ENCODE assay signal across 14 cellular contexts in the genomic region with DNA sequence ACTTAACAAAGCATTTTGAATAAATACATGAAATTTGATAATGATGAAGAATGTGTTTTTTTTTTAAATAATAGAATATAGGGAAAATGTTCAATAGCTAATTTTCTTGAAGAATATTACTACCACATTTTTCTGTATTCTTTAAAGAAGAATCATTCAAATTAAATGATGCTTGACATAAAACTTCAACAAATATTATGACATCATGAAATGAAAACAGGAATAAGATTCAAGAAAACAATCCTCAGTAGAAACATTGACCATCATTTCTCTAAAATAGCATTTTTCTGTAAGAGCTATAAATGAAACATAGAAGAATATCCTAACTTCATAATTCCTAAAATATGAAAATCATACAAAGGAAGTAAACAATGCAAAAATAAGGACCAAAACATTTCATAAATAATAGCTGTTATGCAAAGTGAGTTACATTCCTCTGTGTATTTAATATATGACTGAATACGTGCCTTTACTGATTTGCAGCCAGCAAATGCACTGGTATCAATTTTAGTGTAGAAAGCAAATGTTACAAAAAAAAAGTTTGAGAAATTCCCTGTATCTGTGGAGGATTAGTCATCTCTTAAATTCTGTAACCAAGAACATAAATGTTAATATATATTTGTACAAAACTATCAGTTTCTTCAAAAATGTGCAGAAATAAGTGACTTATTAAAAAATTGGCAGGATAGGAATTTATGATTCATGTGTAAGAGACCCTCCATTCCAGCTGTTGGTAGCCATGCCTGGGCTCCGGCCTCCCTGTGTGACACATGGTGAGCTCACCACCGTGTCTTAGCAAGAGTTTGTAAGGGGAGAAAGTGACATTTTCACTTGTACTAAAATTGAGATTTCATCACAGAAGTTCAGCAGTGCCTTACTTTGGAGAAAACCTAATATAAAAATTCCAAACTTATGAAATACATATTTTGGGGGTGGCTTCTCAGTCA. TPM values are rescaled to one million over a fixed set of nuclear protein-coding genes. Genes with fewer than 3 reads are reported as not detected.
DNase-seq lines count a peak whose midpoint lies in the region; ATAC-seq and TF ChIP-seq lines count a peak whose summit lies in the region.
"Had no signal": no experiment of that assay in that cellular context is flagged by ENCODE, and none has a peak within 500 bp of the region (broad histone marks: within the 10 kb centered on the region; RNA-seq: fewer than 3 reads in every experiment).

No MANE protein-coding gene starts in this region.

- H3K36me3 Mint-ChIP-seq in activated naive CD4-positive, alpha-beta T cell treated with anti-CD3 and anti-CD28 coated beads for 36 hours (ENCODE audit: low read depth), result no peaks in the 10 kb centered on the region
- H3K36me3 Mint-ChIP-seq in activated naive CD4-positive, alpha-beta T cell treated with anti-CD3 and anti-CD28 coated beads, Interleukin-2, amount 10 ng/mL, durations not matched to agents 7 days and 5 days, result no peaks in the 10 kb centered on the region
- H3K36me3 Mint-ChIP-seq: IgD-negative memory B cell; natural killer cell treated with Interleukin-12 subunit alpha and Interleukin-12 subunit beta and Interleukin-15 and Interleukin-18, amount 100 ng/mL, for 72 hours had no signal

- TF ChIP-seq CTCF in cardiac fibroblast (IDR thresholded peaks at IDR 0.05; ENCODE audit: low read depth, low read length) (no peak), ovary (IDR thresholded peaks at IDR 0.05) (no peak)

- H3K27me3 ChIP-seq in ovary, result no peaks in the 10 kb centered on the region
- H3K27me3 ChIP-seq: heart left ventricle had no signal

- CTCF ChIA-PET in activated naive CD4-positive, alpha-beta T cell treated with anti-CD3 and anti-CD28 coated beads for 36 hours (lab: Charles Lee), result interaction anchor here (0.6 kb wide), 1 partner anchor 16 kb away, joined by 3 read pairs; no protein-coding TSS in a partner anchor
- CTCF ChIA-PET in activated naive CD4-positive, alpha-beta T cell treated with anti-CD3 and anti-CD28 coated beads, Interleukin-2, amount 10 ng/mL, durations not matched to agents 7 days and 5 days (lab: Charles Lee), result interaction anchor here (1.6 kb wide), 1 partner anchor 234 kb away, joined by 5 read pairs; no protein-coding TSS in a partner anchor

- TF ChIP-seq POLR2A in ovary (IDR thresholded peaks at IDR 0.05), result no peak

- H3K4me3 Mint-ChIP-seq in activated naive CD4-positive, alpha-beta T cell treated with anti-CD3 and anti-CD28 coated beads for 36 hours, result no peak overlapping the region
- H3K4me3 Mint-ChIP-seq in activated naive CD4-positive, alpha-beta T cell treated with anti-CD3 and anti-CD28 coated beads, Interleukin-2, amount 10 ng/mL, durations not matched to agents 7 days and 5 days, result no peak overlapping the region
- H3K4me3 Mint-ChIP-seq: IgD-negative memory B cell; natural killer cell treated with Interleukin-12 subunit alpha and Interleukin-12 subunit beta and Interleukin-15 and Interleukin-18, amount 100 ng/mL, for 72 hours had no signal

- no peak overlapping the region for H3K4me3 ChIP-seq in cardiac fibroblast (replicated peaks in 1 of 2; ENCODE audit: low read depth in 2 of 2, low read length in 2 of 2)
- no peak overlapping the region for H3K4me3 ChIP-seq in ovary
- H3K4me3 ChIP-seq: heart left ventricle had no signal

- peak; percentile 55 for DNase-seq in activated naive CD4-positive, alpha-beta T cell treated with anti-CD3 and anti-CD28 coated beads for 36 hours
- no peak for DNase-seq in activated naive CD4-positive, alpha-beta T cell treated with anti-CD3 and anti-CD28 coated beads, Interleukin-2, amount 10 ng/mL, durations not matched to agents 7 days and 5 days
- DNase-seq in HT1080 (ENCODE audit: low read depth), result peak; percentile 88
- DNase-seq in cardiac fibroblast (ENCODE audit: low read depth in 2 of 2), result peak; percentile 50 to 95
- DNase-seq in stimulated activated CD8-positive, alpha-beta memory T cell treated with anti-CD3 and anti-CD28 coated beads, Interleukin-4, amount 100 ng/mL, for 48 hours, result peak; percentile 37
- no peak for DNase-seq in ovary
- DNase-seq in caudate nucleus (lab: John Stamatoyannopoulos, UW), result no peak
- DNase-seq: C1 segment of cervical spinal cord, H7, NCI-H2227 treated with DMSO at 0.1 percent for 48 hours had no signal

- peak overlapping the region; percentile 36 for H3K27ac Mint-ChIP-seq in activated naive CD4-positive, alpha-beta T cell treated with anti-CD3 and anti-CD28 coated beads for 36 hours
- H3K27ac Mint-ChIP-seq in activated naive CD4-positive, alpha-beta T cell treated with anti-CD3 and anti-CD28 coated beads, Interleukin-2, amount 10 ng/mL, durations not matched to agents 7 days and 5 days, result no peak overlapping the region
- H3K27ac Mint-ChIP-seq: IgD-negative memory B cell; natural killer cell treated with Interleukin-12 subunit alpha and Interleukin-12 subunit beta and Interleukin-15 and Interleukin-18, amount 100 ng/mL, for 72 hours had no signal

- WGBS in ovary, 3 donors, result 65 to 77% (median 69%) methylated on average over 3 of the region's 3 CpGs

- peaks cover 10% of the 10 kb centered on the region for H3K4me1 Mint-ChIP-seq in activated naive CD4-positive, alpha-beta T cell treated with anti-CD3 and anti-CD28 coated beads for 36 hours (ENCODE audit: low read depth)
- no peaks in the 10 kb centered on the region for H3K4me1 Mint-ChIP-seq in activated naive CD4-positive, alpha-beta T cell treated with anti-CD3 and anti-CD28 coated beads, Interleukin-2, amount 10 ng/mL, durations not matched to agents 7 days and 5 days
- H3K4me1 Mint-ChIP-seq: IgD-negative memory B cell had no signal

- H3K9me3 Mint-ChIP-seq in activated naive CD4-positive, alpha-beta T cell treated with anti-CD3 and anti-CD28 coated beads for 36 hours, result no peaks in the 10 kb centered on the region
- no peaks in the 10 kb centered on the region for H3K9me3 Mint-ChIP-seq in activated naive CD4-positive, alpha-beta T cell treated with anti-CD3 and anti-CD28 coated beads, Interleukin-2, amount 10 ng/mL, durations not matched to agents 7 days and 5 days
- H3K9me3 Mint-ChIP-seq: IgD-negative memory B cell; natural killer cell treated with Interleukin-12 subunit alpha and Interleukin-12 subunit beta and Interleukin-15 and Interleukin-18, amount 100 ng/mL, for 72 hours had no signal

- H3K9me3 ChIP-seq in ovary, result no peaks in the 10 kb centered on the region
- H3K9me3 ChIP-seq: heart left ventricle had no signal

- intact Hi-C loops in activated naive CD4-positive, alpha-beta T cell treated with anti-CD3 and anti-CD28 coated beads for 36 hours (cut with micrococcal nuclease), result loop anchor here (1.0 kb wide), 2 partner anchors 127 to 138 kb away; no protein-coding TSS in a partner anchor
- intact Hi-C loops in ovary (cut with DNase I), result no loop called here

- H3K4me1 ChIP-seq in ovary (ENCODE audit: insufficient read depth), result peaks cover 2% of the 10 kb centered on the region

- no peaks in the 10 kb centered on the region for H3K36me3 ChIP-seq in ovary
- H3K36me3 ChIP-seq: heart left ventricle had no signal

- no peak for ATAC-seq in HG03457 (IDR thresholded peaks at IDR 0.05; ENCODE audit: unreplicated experiment)

- H3K27ac ChIP-seq in ovary (no peak overlapping the region), caudate nucleus (ENCODE audit: low read depth, low read length) (no peak overlapping the region)
- H3K27ac ChIP-seq: heart left ventricle had no signal

- TF ChIP-seq EP300 in ovary (IDR thresholded peaks at IDR 0.05), result no peak

- peaks cover 7% of the 10 kb centered on the region for H3K27me3 Mint-ChIP-seq in activated naive CD4-positive, alpha-beta T cell treated with anti-CD3 and anti-CD28 coated beads for 36 hours (ENCODE audit: low read depth)
- H3K27me3 Mint-ChIP-seq in activated naive CD4-positive, alpha-beta T cell treated with anti-CD3 and anti-CD28 coated beads, Interleukin-2, amount 10 ng/mL, durations not matched to agents 7 days and 5 days, result peaks cover 14% of the 10 kb centered on the region
- H3K27me3 Mint-ChIP-seq: IgD-negative memory B cell had no signal

RNA-seq across cellular contexts. Expression of gene PTPN14, which starts 15.0 kb away (rescaled TPM):
- 1 to 10 TPM; 2.7 to 2.8 TPM for total RNA-seq in activated naive CD4-positive, alpha-beta T cell treated with anti-CD3 and anti-CD28 coated beads for 36 hours
- total RNA-seq in HT1080 (2014; rRNA removed; shearing (Covaris generic)), result 47.5 and 63.0 TPM in 2 replicates
- 45.8 and 70.0 TPM in 2 replicates for polyA plus RNA-seq in HT1080 (2015; cell fraction: cytosol; rRNA removed)
- polyA plus RNA-seq in HT1080 (2015; cell fraction: nucleus; rRNA removed), result 104 and 120 TPM in 2 replicates
- 10 to 100 TPM; 21.6 to 68.9 (median 45.7) TPM for total RNA-seq in ovary
- 10 to 100 TPM in 1 of 2 donors, 1 to 10 TPM in 1; 7.6 to 16.5 TPM for polyA plus RNA-seq in ovary

RNA-seq across cellular contexts. Expression of gene CENPF, which starts 36.6 kb away (rescaled TPM):
- total RNA-seq in activated naive CD4-positive, alpha-beta T cell treated with anti-CD3 and anti-CD28 coated beads for 36 hours, result 100 to 1,000 TPM; 116 to 128 TPM
- 67.4 and 85.6 TPM in 2 replicates for total RNA-seq in HT1080 (2014; rRNA removed; shearing (Covaris generic))
- polyA plus RNA-seq in HT1080 (2015; cell fraction: cytosol; rRNA removed), result 43.7 and 65.0 TPM in 2 replicates
- polyA plus RNA-seq in HT1080 (2015; cell fraction: nucleus; rRNA removed), result 204 and 219 TPM in 2 replicates
- total RNA-seq in ovary, result 1 to 10 TPM in 5 of 7 donors, under 1 TPM in 2; 0.45 to 2.3 (median 1.3) TPM
- polyA plus RNA-seq in ovary, result 1 to 10 TPM; 1.5 to 2.6 TPM

Comparison
In these comparisons a context has a peak if more than half of its experiments do, and no peak if none do; other contexts are left out.
1. DNase-seq: peak in activated naive CD4-positive, alpha-beta T cell treated with anti-CD3 and anti-CD28 coated beads for 36 hours (single experiment), HT1080 (single experiment), cardiac fibroblast (2 of 2) and stimulated activated CD8-positive, alpha-beta memory T cell treated with anti-CD3 and anti-CD28 coated beads, Interleukin-4, amount 100 ng/mL, for 48 hours (single experiment); none in activated naive CD4-positive, alpha-beta T cell treated with anti-CD3 and anti-CD28 coated beads, Interleukin-2, amount 10 ng/mL, durations not matched to agents 7 days and 5 days (single experiment), ovary (0 of 5) and caudate nucleus (0 of 61).
2. RNA of gene PTPN14, which starts 15.0 kb away (total RNA-seq): 47.5 to 63.0 TPM in HT1080 and 21.6 to 68.9 TPM in ovary; 2.7 to 2.8 TPM in activated naive CD4-positive, alpha-beta T cell treated with anti-CD3 and anti-CD28 coated beads for 36 hours; every median in the first group is over 4 times any median in the second.
3. RNA of gene CENPF, which starts 36.6 kb away (total RNA-seq): 116 to 128 TPM in activated naive CD4-positive, alpha-beta T cell treated with anti-CD3 and anti-CD28 coated beads for 36 hours and 67.4 to 85.6 TPM in HT1080; 0.45 to 2.3 TPM in ovary; every median in the first group is over 10 times any median in the second.